1 cellular context compared by ENCODE assay signal in genomic region chr20:58973866-58974265, GRCh38.
TF ChIP-seq lines count a peak whose summit lies in the region.

No MANE protein-coding gene starts in this region.

TF ChIP-seq in K562, 482 proteins besides CTCF, POLR2A, EP300 and RAD21:
- TF ChIP-seq IRF1 (CRISPR knock-in tag; IDR thresholded peaks at IDR 0.05; ENCODE audit: borderline replicate concordance) (no peak), ETV6 (IDR thresholded peaks at IDR 0.05; ENCODE audit: borderline replicate concordance in 1 of 2, low read depth in 2 of 2, low read length in 1 of 2) (0 out of 4 replicates have a peak, but pooled peaks of 1 of the 2 experiments have one; percentile 30), ETV6 (CRISPR knock-in tag; IDR thresholded peaks at IDR 0.05; ENCODE audit: borderline replicate concordance) (no peak), ZNF512 (tag; IDR thresholded peaks at IDR 0.05) (0 out of 2 replicates have a peak, but pooled peaks have one; percentile 21), ZNF511 (CRISPR knock-in tag; IDR thresholded peaks at IDR 0.05) (no peak)
